In genomic region chr14:94617988-94618822, GRCh38 we compare ENCODE assay signal across 25 cellular contexts. TPM values are rescaled to one million over a fixed set of nuclear protein-coding genes. Genes with fewer than 3 reads are reported as not detected.
"Had no signal": no experiment of that assay in that cellular context is flagged by ENCODE, and none has a peak within 500 bp of the region (broad histone marks: within the 10 kb centered on the region; RNA-seq: fewer than 3 reads in every experiment).

No MANE protein-coding gene starts in this region.

- H3K27me3 Mint-ChIP-seq: activated CD4-positive, alpha-beta T cell treated with anti-CD3 and anti-CD28 coated beads, Interleukin-2, amount 10 ng/mL, durations not matched to agents 24 days and 14 days; activated CD8-positive, alpha-beta memory T cell treated with anti-CD3 and anti-CD28 coated beads, Interleukin-2, amount 10 ng/mL, durations not matched to agents 7 days and 5 days had no signal

- H3K36me3 Mint-ChIP-seq: activated naive CD4-positive, alpha-beta T cell treated with anti-CD3 and anti-CD28 coated beads, Interleukin-2, amount 50 U/mL, for 24 hours had no signal

- H3K4me3 Mint-ChIP-seq: activated B cell treated with CpG ODN at 0.5 μM for 24 hours; activated CD4-positive, alpha-beta T cell treated with anti-CD3 and anti-CD28 coated beads, Interleukin-2, amount 10 ng/mL, durations not matched to agents 24 days and 14 days; activated CD8-positive, alpha-beta memory T cell treated with anti-CD3 and anti-CD28 coated beads, Interleukin-2, amount 10 ng/mL, durations not matched to agents 7 days and 5 days; activated naive CD4-positive, alpha-beta T cell treated with anti-CD3 and anti-CD28 coated beads, Interleukin-2, amount 50 U/mL, for 24 hours; activated T-cell treated with anti-CD3 and anti-CD28 coated beads, Interleukin-2, amount 50 U/mL, for 24 hours; activated T-helper 1 cell treated with anti-CD3 and anti-CD28 coated beads, Interleukin-12 subunit alpha, Interleukin-12 subunit beta, Interleukin-2, Interleukin-4 antibody, amounts not matched to agents 30 ng/mL and 10 ng/mL and 1 ng/mL, durations not matched to agents 14 hours and 24 hours and 36 hours; T-helper 17 cell had no signal

- H3K27me3 ChIP-seq: brain microvascular endothelial cell, cardiac muscle cell had no signal

- H3K36me3 ChIP-seq: brain microvascular endothelial cell, cardiac muscle cell had no signal

- H3K4me1 Mint-ChIP-seq: activated B cell treated with CpG ODN at 0.5 μM for 24 hours; activated CD4-positive, alpha-beta T cell treated with anti-CD3 and anti-CD28 coated beads, Interleukin-2, amount 10 ng/mL, durations not matched to agents 24 days and 14 days; activated CD8-positive, alpha-beta memory T cell treated with anti-CD3 and anti-CD28 coated beads, Interleukin-2, amount 10 ng/mL, durations not matched to agents 7 days and 5 days; activated naive CD4-positive, alpha-beta T cell treated with anti-CD3 and anti-CD28 coated beads, Interleukin-2, amount 50 U/mL, for 24 hours; T-helper 17 cell had no signal

- H3K27ac Mint-ChIP-seq: activated B cell treated with CpG ODN at 0.5 μM for 24 hours; activated CD4-positive, alpha-beta T cell treated with anti-CD3 and anti-CD28 coated beads, Interleukin-2, amount 10 ng/mL, durations not matched to agents 24 days and 14 days; activated CD8-positive, alpha-beta memory T cell treated with anti-CD3 and anti-CD28 coated beads, Interleukin-2, amount 10 ng/mL, durations not matched to agents 7 days and 5 days; activated T-cell treated with anti-CD3 and anti-CD28 coated beads, Interleukin-2, amount 50 U/mL, for 24 hours; activated T-helper 1 cell treated with anti-CD3 and anti-CD28 coated beads, Interleukin-12 subunit alpha, Interleukin-12 subunit beta, Interleukin-2, Interleukin-4 antibody, amounts not matched to agents 30 ng/mL and 10 ng/mL and 1 ng/mL, durations not matched to agents 14 hours and 24 hours and 36 hours; T-helper 17 cell had no signal

- DNase-seq: activated B cell treated with CpG ODN at 0.5 μM for 24 hours; activated CD4-positive, alpha-beta T cell treated with anti-CD3 and anti-CD28 coated beads for 1 hour; activated CD4-positive, alpha-beta T cell treated with anti-CD3 and anti-CD28 coated beads, Interleukin-2, amount 10 ng/mL, durations not matched to agents 24 days and 14 days; activated CD4-positive, alpha-beta T cell treated with anti-CD3 and anti-CD28 coated beads, Interleukin-2, amount 50 U/mL, for 48 hours; activated CD8-positive, alpha-beta memory T cell treated with anti-CD3 and anti-CD28 coated beads, Interleukin-2, amount 10 ng/mL, durations not matched to agents 7 days and 5 days; activated effector memory CD4-positive, alpha-beta T cell treated with Interleukin-2 at 50 U/mL for 16 hours; activated naive CD4-positive, alpha-beta T cell; activated T-cell treated with anti-CD3 and anti-CD28 coated beads, Interleukin-2, amount 50 U/mL, for 24 hours; brain microvascular endothelial cell; cerebellar nuclear complex; MM.1S; NCI-H146; NCI-H1930; NCI-H345; NCI-H510A; NCI-H526 treated with DMSO at 0.1 percent for 48 hours; NCI-H82; SIG-M5; T-helper 17 cell; T-helper 9 cell had no signal

- H3K27ac ChIP-seq: brain microvascular endothelial cell, cardiac muscle cell had no signal

- H3K4me3 ChIP-seq: cardiac muscle cell had no signal

- ATAC-seq: activated CD8-positive, alpha-beta memory T cell treated with anti-CD3 and anti-CD28 coated beads, Interleukin-2, amount 10 ng/mL, durations not matched to agents 7 days and 5 days; T-helper 17 cell had no signal

RNA-seq across cellular contexts. Expression of gene SERPINA3, which starts 6.0 kb away (rescaled TPM):
- total RNA-seq: activated B cell treated with CpG ODN at 0.5 μM for 24 hours; activated CD4-positive, alpha-beta T cell treated with anti-CD3 and anti-CD28 coated beads, Interleukin-2, amount 10 ng/mL, durations not matched to agents 24 days and 14 days; activated CD8-positive, alpha-beta memory T cell treated with anti-CD3 and anti-CD28 coated beads, Interleukin-2, amount 10 ng/mL, durations not matched to agents 7 days and 5 days; activated T-helper 1 cell treated with anti-CD3 and anti-CD28 coated beads, Interleukin-12 subunit alpha, Interleukin-12 subunit beta, Interleukin-2, Interleukin-4 antibody, amounts not matched to agents 30 ng/mL and 10 ng/mL and 1 ng/mL, durations not matched to agents 14 hours and 24 hours and 36 hours; cardiac muscle cell; OCI-LY7; T-helper 17 cell had no signal

RNA-seq across cellular contexts. Expression of gene SERPINA5, which starts 37.0 kb away (rescaled TPM):
- total RNA-seq: activated B cell treated with CpG ODN at 0.5 μM for 24 hours; activated CD4-positive, alpha-beta T cell treated with anti-CD3 and anti-CD28 coated beads, Interleukin-2, amount 10 ng/mL, durations not matched to agents 24 days and 14 days; activated CD8-positive, alpha-beta memory T cell treated with anti-CD3 and anti-CD28 coated beads, Interleukin-2, amount 10 ng/mL, durations not matched to agents 7 days and 5 days; activated T-helper 1 cell treated with anti-CD3 and anti-CD28 coated beads, Interleukin-12 subunit alpha, Interleukin-12 subunit beta, Interleukin-2, Interleukin-4 antibody, amounts not matched to agents 30 ng/mL and 10 ng/mL and 1 ng/mL, durations not matched to agents 14 hours and 24 hours and 36 hours; cardiac muscle cell; OCI-LY7; T-helper 17 cell had no signal
- polyA plus RNA-seq: cardiac muscle cell had no signal

RNA-seq across cellular contexts. Expression of gene SERPINA4, which starts 57.0 kb away (rescaled TPM):
- total RNA-seq: activated B cell treated with CpG ODN at 0.5 μM for 24 hours; activated CD4-positive, alpha-beta T cell treated with anti-CD3 and anti-CD28 coated beads, Interleukin-2, amount 10 ng/mL, durations not matched to agents 24 days and 14 days; activated CD8-positive, alpha-beta memory T cell treated with anti-CD3 and anti-CD28 coated beads, Interleukin-2, amount 10 ng/mL, durations not matched to agents 7 days and 5 days; activated T-helper 1 cell treated with anti-CD3 and anti-CD28 coated beads, Interleukin-12 subunit alpha, Interleukin-12 subunit beta, Interleukin-2, Interleukin-4 antibody, amounts not matched to agents 30 ng/mL and 10 ng/mL and 1 ng/mL, durations not matched to agents 14 hours and 24 hours and 36 hours; cardiac muscle cell; OCI-LY7; RPMI7951; T-helper 17 cell had no signal
- polyA plus RNA-seq: cardiac muscle cell had no signal
